16 cellular contexts compared by ENCODE assay signal in the genomic region with DNA sequence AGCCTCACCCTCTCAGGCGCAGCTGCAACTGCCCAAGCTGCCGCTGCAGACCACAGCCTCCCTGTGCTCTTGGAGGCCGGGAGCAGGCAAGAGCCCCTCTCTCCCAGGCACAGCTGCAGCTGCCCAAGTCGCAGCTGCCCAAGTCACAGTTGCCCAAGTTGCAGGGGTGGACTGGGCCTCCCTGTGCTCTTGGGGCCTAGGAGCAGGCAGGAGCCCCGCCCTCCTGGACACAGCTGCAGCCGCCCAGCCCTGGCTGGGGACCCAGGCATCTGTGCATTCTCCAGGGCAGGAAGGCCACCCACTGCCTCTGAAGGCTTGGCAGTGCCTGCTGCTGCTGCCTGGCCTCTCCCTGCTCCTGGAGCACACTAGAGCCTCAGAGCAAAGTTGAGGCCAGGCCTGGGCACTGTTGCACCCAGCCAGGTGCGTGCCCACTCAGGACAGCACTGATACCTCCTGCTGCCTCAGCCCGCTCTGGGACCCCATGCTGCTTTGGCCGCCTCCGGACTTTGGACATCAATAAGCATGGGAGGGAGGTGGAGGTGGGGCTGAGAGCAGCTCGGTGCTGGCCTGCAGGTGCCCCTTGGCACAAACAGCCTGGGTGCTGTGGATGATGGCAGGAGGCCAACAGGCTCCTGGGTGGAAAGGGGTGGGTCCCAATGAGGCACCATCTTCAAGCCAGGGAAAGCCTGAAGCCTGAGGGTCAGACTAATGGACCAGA.
A peak's percentile ranks its signal among the peaks of the same experiment; 100 is the strongest.
DNase-seq lines count a peak whose midpoint lies in the region; ATAC-seq and TF ChIP-seq lines count a peak whose summit lies in the region.
"Had no signal": no experiment of that assay in that cellular context is flagged by ENCODE, and none has a peak within 500 bp of the region (broad histone marks: within the 10 kb centered on the region; RNA-seq: fewer than 3 reads in every experiment).

No MANE protein-coding gene starts in this region.

- H3K27ac ChIP-seq in right atrium auricular region, result no peak overlapping the region
- no peak overlapping the region for H3K27ac ChIP-seq in right lobe of liver
- no peak overlapping the region for H3K27ac ChIP-seq in osteoblast (ENCODE audit: low read depth, low read length)
- H3K27ac ChIP-seq in transverse colon, result no peak overlapping the region
- H3K27ac ChIP-seq in esophagus muscularis mucosa (replicated peaks in 1 of 4), result no peak overlapping the region

- H3K27me3 ChIP-seq in right atrium auricular region (no peaks in the 10 kb centered on the region), right lobe of liver (no peaks in the 10 kb centered on the region), osteoblast (ENCODE audit: insufficient read depth, low read length) (no peaks in the 10 kb centered on the region), transverse colon (no peaks in the 10 kb centered on the region), esophagus muscularis mucosa (no peaks in the 10 kb centered on the region)

- no peak for TF ChIP-seq CTCF in right atrium auricular region (IDR thresholded peaks at IDR 0.05)
- no peak for TF ChIP-seq CTCF in right lobe of liver (IDR thresholded peaks at IDR 0.05)
- no peak for TF ChIP-seq CTCF in osteoblast (IDR thresholded peaks at IDR 0.05; ENCODE audit: extremely low read depth, low read depth, low read length)
- no peak for TF ChIP-seq CTCF in transverse colon (IDR thresholded peaks at IDR 0.05)
- TF ChIP-seq CTCF in esophagus muscularis mucosa (IDR thresholded peaks at IDR 0.05), result no peak

- intact Hi-C loops in left ventricle myocardium superior (cut with micrococcal nuclease), result no loop called here
- intact Hi-C loops in right lobe of liver (cut with DNase I), result no loop called here
- intact Hi-C loops in transverse colon (cut with DNase I; ENCODE audit: low total_unique reads), result no loop called here
- intact Hi-C loops in esophagus muscularis mucosa (cut with DNase I), result no loop called here

- no peak overlapping the region for H2AFZ ChIP-seq in osteoblast (ENCODE audit: low read length)

- ATAC-seq in left ventricle myocardium superior (peak; percentile 18), right lobe of liver (peak in 1 of 4 donors; percentile 33)

- TF ChIP-seq EP300 in transverse colon (IDR thresholded peaks at IDR 0.05; ENCODE audit: low read depth), result no peak
- no peak for TF ChIP-seq EP300 in esophagus muscularis mucosa (IDR thresholded peaks at IDR 0.05)

- no peak overlapping the region for H3K4me3 ChIP-seq in right atrium auricular region
- no peak overlapping the region for H3K4me3 ChIP-seq in right lobe of liver
- H3K4me3 ChIP-seq in osteoblast (ENCODE audit: insufficient read depth, low read length), result no peak overlapping the region
- H3K4me3 ChIP-seq in transverse colon, result no peak overlapping the region
- H3K4me3 ChIP-seq in esophagus muscularis mucosa, result no peak overlapping the region

- TF ChIP-seq POLR2A in right lobe of liver (IDR thresholded peaks at IDR 0.05) (no peak), transverse colon (IDR thresholded peaks at IDR 0.05) (no peak), esophagus muscularis mucosa (IDR thresholded peaks at IDR 0.05; ENCODE audit: low read depth) (no peak)

- H3K9me3 ChIP-seq in right atrium auricular region (no peaks in the 10 kb centered on the region), right lobe of liver (no peaks in the 10 kb centered on the region), osteoblast (ENCODE audit: low read depth, low read length) (no peaks in the 10 kb centered on the region), transverse colon (no peaks in the 10 kb centered on the region), esophagus muscularis mucosa (no peaks in the 10 kb centered on the region)

- WGBS in right lobe of liver (ENCODE audit: insufficient coverage, low coverage, low lambda C conversion rate, missing lambda C conversion rate), result 100% methylated on average over 1 of the region's 11 CpGs
- WGBS in transverse colon (ENCODE audit: low coverage in 1 of 2), 2 donors, result 86% methylated on average over 11 of the region's 11 CpGs; no CpG with 5 or more reads in 1 of the 2 donors
- WGBS in esophagus muscularis mucosa, result 100% methylated on average over 2 of the region's 11 CpGs

- DNase-seq in left ventricle myocardium superior (no peak), right atrium auricular region (ENCODE audit: low spot score) (no peak), right lobe of liver (peak in 2 of 3 donors; percentile 45 to 54), osteoblast (ENCODE audit: insufficient read length, low spot score, missing footprints) (peak; percentile 15), transverse colon (peak; percentile 15), esophagus muscularis mucosa (ENCODE audit: extremely low spot score) (no peak), NCI-H1417 treated with DMSO at 0.1 percent for 48 hours (lab: John Stamatoyannopoulos, UW) (no peak), RKO (ENCODE audit: low spot score) (no peak)
- DNase-seq: 8988T; COR-L47; NCI-H1105; NCI-H1694 treated with DMSO at 0.1 percent for 48 hours; NCI-H510A; NCI-H748 treated with DMSO at 0.1 percent for 48 hours; NK-92 treated with Interleukin-12 subunit alpha and Interleukin-12 subunit beta, amount 100 ng/mL, for 24 hours; SHP77 treated with DMSO at 0.1 percent for 48 hours had no signal

- H3K4me1 ChIP-seq in right atrium auricular region (no peaks in the 10 kb centered on the region), right lobe of liver (no peaks in the 10 kb centered on the region), osteoblast (ENCODE audit: insufficient read depth, low read length) (no peaks in the 10 kb centered on the region), transverse colon (no peaks in the 10 kb centered on the region), esophagus muscularis mucosa (no peaks in the 10 kb centered on the region)

- H4K20me1 ChIP-seq in osteoblast (ENCODE audit: insufficient read depth, low read length), result no peaks in the 10 kb centered on the region

- in situ Hi-C loops in transverse colon (cut with MboI; ENCODE audit: low pct_ligation_motif_present in 1 of 4, low pct_unique_long_range_greater_than_20kb in 1 of 4, low sequenced_read_pairs in 3 of 4), result no loop called here

- H3K79me2 ChIP-seq in osteoblast (ENCODE audit: insufficient read depth, low read length), result no peaks in the 10 kb centered on the region

- H3K4me2 ChIP-seq in osteoblast (ENCODE audit: insufficient read depth, low read length), result no peak overlapping the region

- H3K36me3 ChIP-seq in right atrium auricular region, result no peaks in the 10 kb centered on the region
- H3K36me3 ChIP-seq in right lobe of liver, result no peaks in the 10 kb centered on the region
- H3K36me3 ChIP-seq in osteoblast (ENCODE audit: insufficient read depth, low read length), result no peaks in the 10 kb centered on the region
- H3K36me3 ChIP-seq in transverse colon, result no peaks in the 10 kb centered on the region
- no peaks in the 10 kb centered on the region for H3K36me3 ChIP-seq in esophagus muscularis mucosa

Comparison
In these comparisons a context has a peak if more than half of its experiments do, and no peak if none do; other contexts are left out.
1. DNase-seq: peak in right lobe of liver (2 of 3), osteoblast (single experiment) and transverse colon (single experiment); none in left ventricle myocardium superior (single experiment), right atrium auricular region (single experiment), esophagus muscularis mucosa (single experiment), NCI-H1417 treated with DMSO at 0.1 percent for 48 hours (single experiment) and RKO (single experiment).